Comparison of ENCODE assay signal across 8 cellular contexts in genomic region chr9:135085830-135086546, GRCh38. TPM values are rescaled to one million over a fixed set of nuclear protein-coding genes. Genes with fewer than 3 reads are reported as not detected.
DNase-seq lines count a peak whose midpoint lies in the region; ATAC-seq, FAIRE-seq and TF ChIP-seq lines count a peak whose summit lies in the region.

No MANE protein-coding gene starts in this region.

- 9% methylated on average over 18 of the region's 30 CpGs for WGBS in HepG2 (ENCODE audit: low lambda C conversion rate)

- no peak overlapping the region for H2AFZ ChIP-seq in HepG2 (ENCODE audit: low read length)

- peak; percentile 96 for TF ChIP-seq RAD21 in HepG2 (CRISPR knock-in tag; IDR thresholded peaks at IDR 0.05)

- H3K4me1 ChIP-seq in SJCRH30 = no peaks in the 10 kb centered on the region
- peaks cover 29% of the 10 kb centered on the region for H3K4me1 ChIP-seq in HepG2 (ENCODE audit: insufficient read depth, low read length)

- in situ Hi-C loops in HepG2 (cut with HindIII; ENCODE audit: extremely low pct_ligation_motif_present, low pct_unique_long_range_greater_than_20kb) = loop anchor here (5.0 kb wide), 2 partner anchors 261 to 326 kb away; no protein-coding TSS in a partner anchor

- ATAC-seq in HepG2 (peak; percentile 95), HG02870 (IDR thresholded peaks at IDR 0.05; ENCODE audit: unreplicated experiment) (no peak), HG03135 (IDR thresholded peaks at IDR 0.05; ENCODE audit: unreplicated experiment) (no peak)

- TF ChIP-seq EP300 in HepG2 (IDR thresholded peaks at IDR 0.05; ENCODE audit: low read depth in 2 of 2, low read length in 2 of 2) (0 out of 4 replicates have a peak, but pooled peaks of 1 of the 2 experiments have one; percentile 44), HepG2 (CRISPR knock-in tag; IDR thresholded peaks at IDR 0.05; ENCODE audit: borderline replicate concordance) (peak; percentile 49; the same call in 1 of the 2 replicates)

- no peaks in the 10 kb centered on the region for H4K20me1 ChIP-seq in HepG2 (ENCODE audit: insufficient read depth, low read length)

- no peak overlapping the region for H3K27ac ChIP-seq in SJCRH30
- peak overlapping the region in 1 of 2 donors; percentile 1 for H3K27ac ChIP-seq in coronary artery
- no peak overlapping the region for H3K27ac ChIP-seq in HepG2 (ENCODE audit: extremely low read length, insufficient read depth, low read length)

- TF ChIP-seq CTCF in coronary artery (IDR thresholded peaks at IDR 0.05) (peak; percentile 89), HepG2 (CRISPR knock-in tag; IDR thresholded peaks at IDR 0.05) (peak; percentile 97)

- BruUV-seq in HepG2 (replicated peaks; lab: Mats Ljungman, UMichigan) = no TSS peak

- POLR2A ChIA-PET in HepG2 (lab: Yijun Ruan, JAX) = no interaction called here

- H3K9me3 ChIP-seq in SJCRH30 (replicated peaks) (no peaks in the 10 kb centered on the region), HepG2 (ENCODE audit: low read length) (no peaks in the 10 kb centered on the region)

- peak overlapping the region; percentile 59 for H3K4me2 ChIP-seq in HepG2 (ENCODE audit: low read depth, low read length)

- CTCF ChIA-PET in HepG2 (lab: Yijun Ruan, JAX; ENCODE audit: low intra/inter-chr PET ratio, low total read pairs) = interaction anchor here (2.8 to 3.2 kb wide), 2 partner anchors 257 to 326 kb away, joined by 38 to 62 read pairs; no protein-coding TSS in a partner anchor

- H3K79me2 ChIP-seq in HepG2 (ENCODE audit: insufficient read depth, low read length) = no peaks in the 10 kb centered on the region

- H3K4me3 ChIP-seq in SJCRH30 (no peak overlapping the region), coronary artery (peak overlapping the region; percentile 75), HepG2 (replicated peaks in 1 of 3; ENCODE audit: insufficient read depth in 1 of 3, low read depth in 2 of 3, low read length in 3 of 3) (no peak overlapping the region; a peak in 1 of 6 replicates)

- DNase-seq in DMS153 treated with DMSO at 0.1 percent for 48 hours (lab: John Stamatoyannopoulos, UW; ENCODE audit: unreplicated experiment) (peak; percentile 55), HuH-7 (ENCODE audit: low spot score) (peak; percentile 81), SJCRH30 (peak; percentile 56 to 73), coronary artery (ENCODE audit: low spot score) (no peak), HepG2 (ENCODE audit: low spot score) (peak; percentile 96)
- peak; percentile 28 to 56 for DNase-seq in stimulated activated CD4-positive, alpha-beta T cell treated with anti-CD3 and anti-CD28 coated beads, Interleukin-4, amount 100 ng/mL, for 48 hours (ENCODE audit: low read depth in 2 of 2)

- H3K27me3 ChIP-seq in SJCRH30 (peaks cover 27% of the 10 kb centered on the region; the same call in 1 of the 2 replicates), HepG2 (ENCODE audit: control insufficient read depth in 1 of 2, insufficient read depth in 2 of 2, low read length in 2 of 2) (peaks cover 6 to 74% of the 10 kb centered on the region in 2 experiments)

- no peak overlapping the region for H3K9ac ChIP-seq in HepG2 (ENCODE audit: insufficient read depth, low read depth, low read length)

- intact Hi-C loops in HepG2 (cut with micrococcal nuclease; ENCODE audit: unreplicated experiment) = loop anchor here (2.0 kb wide), 1 partner anchor 327 kb away; no protein-coding TSS in a partner anchor

- H3K36me3 ChIP-seq in SJCRH30 (no peaks in the 10 kb centered on the region), HepG2 (replicated peaks in 1 of 2; ENCODE audit: control insufficient read depth in 1 of 2, insufficient read depth in 2 of 2, low read length in 2 of 2) (no peaks in the 10 kb centered on the region)

- TF ChIP-seq POLR2A in HepG2 (IDR thresholded peaks at IDR 0.05; ENCODE audit: insufficient read depth in 1 of 2, low read depth in 2 of 2, low read length in 2 of 2) = no peak

- FAIRE-seq in HepG2 (lab: Jason Lieb, UNC) = peak; percentile 85

TF ChIP-seq in HepG2, 621 proteins besides CTCF, POLR2A, EP300 and RAD21 (continues in another document):
- TF ChIP-seq SIX4 (CRISPR knock-in tag; IDR thresholded peaks at IDR 0.05) = no peak; the same call in 1 of the 2 replicates
- TF ChIP-seq ATF7-NPFF (CRISPR knock-in tag; IDR thresholded peaks at IDR 0.05; ENCODE audit: low read depth) = 0 out of 2 replicates have a peak, but pooled peaks have one; percentile 47
- no peak for TF ChIP-seq SIN3A (IDR thresholded peaks at IDR 0.05; ENCODE audit: borderline replicate concordance, low read depth, low read length)
- peak; percentile 42; the same call in 1 of the 2 replicates for TF ChIP-seq KDM6A (CRISPR knock-in tag; IDR thresholded peaks at IDR 0.05; ENCODE audit: low read depth)
- no peak for TF ChIP-seq CCAR2 (optimal IDR thresholded peaks at IDR 0.05; ENCODE audit: low read depth, low read length)
- no peak for TF ChIP-seq PAWR (CRISPR knock-in tag; IDR thresholded peaks at IDR 0.05; ENCODE audit: borderline replicate concordance)
- no peak for TF ChIP-seq ZBTB3 (CRISPR knock-in tag; IDR thresholded peaks at IDR 0.05; ENCODE audit: borderline replicate concordance, low read depth)
- TF ChIP-seq ZNF572 (CRISPR knock-in tag; IDR thresholded peaks at IDR 0.05) = no peak
- TF ChIP-seq ZNF275 (CRISPR knock-in tag; IDR thresholded peaks at IDR 0.05; ENCODE audit: borderline replicate concordance) = no peak
- TF ChIP-seq ZFP37 (CRISPR knock-in tag; IDR thresholded peaks at IDR 0.05; ENCODE audit: borderline replicate concordance) = peak; percentile 20; the same call in 1 of the 2 replicates
- TF ChIP-seq SCMH1 (CRISPR knock-in tag; IDR thresholded peaks at IDR 0.05; ENCODE audit: borderline replicate concordance) = no peak
- no peak for TF ChIP-seq ZNF446 (CRISPR knock-in tag; IDR thresholded peaks at IDR 0.05)
- peak; percentile 68; the same call in 1 of the 2 replicates for TF ChIP-seq MYPOP (CRISPR knock-in tag; IDR thresholded peaks at IDR 0.05)
- peak; percentile 52; the same call in 1 of the 2 replicates for TF ChIP-seq POGZ (CRISPR knock-in tag; IDR thresholded peaks at IDR 0.05)
- TF ChIP-seq FLYWCH1 (CRISPR knock-in tag; IDR thresholded peaks at IDR 0.05) = no peak
- TF ChIP-seq TP53 (CRISPR knock-in tag; conservative IDR thresholded peaks at IDR 0.05) = no peak
- no peak for TF ChIP-seq ZNF274 (CRISPR knock-in tag; IDR thresholded peaks at IDR 0.05)
- no peak for TF ChIP-seq ZSCAN30 (CRISPR knock-in tag; IDR thresholded peaks at IDR 0.05)
- TF ChIP-seq PHB2 (IDR thresholded peaks at IDR 0.05; ENCODE audit: partially characterized antibody) = no peak

RNA-seq across cellular contexts. Expression of gene OLFM1, which starts 1.5 kb away (rescaled TPM):
- not detected in 2 replicates for total RNA-seq in SJCRH30 (2014; rRNA removed; shearing (Covaris generic))
- not detected in 2 replicates for total RNA-seq in HepG2 (2016; rRNA removed; fragmentation: Illumina TruSeq; extraction: Trizol)
- not detected in 2 replicates for total RNA-seq in HepG2 (2016; cell fraction: cytosol; rRNA removed; fragmentation: Illumina TruSeq; extraction: Trizol; ENCODE audit: low read depth)
- total RNA-seq in HepG2 (2016; cell fraction: insoluble cytoplasmic fraction; rRNA removed; fragmentation: Illumina TruSeq; extraction: Trizol) = not detected in 2 replicates
- not detected in 2 replicates for total RNA-seq in HepG2 (2016; cell fraction: membrane; rRNA removed; fragmentation: Illumina TruSeq; extraction: Trizol)
- total RNA-seq in HepG2 (2016; cell fraction: nucleus; rRNA removed; fragmentation: Illumina TruSeq; extraction: Trizol) = not detected in 2 replicates
- 0.03 TPM in 1 of 2 replicates, not detected in the other for polyA plus RNA-seq in HepG2 (2011; rRNA removed)
- not detected in 2 replicates for polyA plus RNA-seq in HepG2 (2011; cell fraction: cytosol; rRNA removed)
- not detected in 2 replicates for polyA plus RNA-seq in HepG2 (2011; cell fraction: nucleus; rRNA removed)
- polyA plus RNA-seq in HepG2 (2012) = not detected in 2 replicates
- 0.08 TPM in 1 of 2 replicates, not detected in the other for polyA plus RNA-seq in HepG2 (2016; cell fraction: cytosol; fragmentation: Illumina TruSeq; extraction: Trizol; ENCODE audit: low read depth)
- polyA plus RNA-seq in HepG2 (2016; cell fraction: insoluble cytoplasmic fraction; fragmentation: Illumina TruSeq; extraction: Trizol; ENCODE audit: low read depth) = not detected in 2 replicates
- polyA plus RNA-seq in HepG2 (2016; cell fraction: membrane; fragmentation: Illumina TruSeq; extraction: Trizol; ENCODE audit: low read depth) = not detected in 2 replicates
- polyA plus RNA-seq in HepG2 (2016; cell fraction: nucleus; fragmentation: Illumina TruSeq; extraction: Trizol; ENCODE audit: insufficient read depth, low read depth) = not detected in 2 replicates
- 12.4 TPM in 1 of 2 replicates, not detected in the other for polyA minus RNA-seq in HepG2 (2011; rRNA and poly(A)+ RNA removed; ENCODE audit: low replicate concordance)
- not detected in 2 replicates for polyA minus RNA-seq in HepG2 (2011; cell fraction: cytosol; rRNA and poly(A)+ RNA removed)
- not detected in 2 replicates for polyA minus RNA-seq in HepG2 (2011; cell fraction: nucleus; rRNA and poly(A)+ RNA removed)
